ENCODE assay signal across 12 cellular contexts in genomic region chr3:195802795-195803194, GRCh38. TPM values are rescaled to one million over a fixed set of nuclear protein-coding genes. Genes with fewer than 3 reads are reported as not detected.
DNase-seq lines count a peak whose midpoint lies in the region; ATAC-seq and TF ChIP-seq lines count a peak whose summit lies in the region.
"Had no signal": no experiment of that assay in that cellular context is flagged by ENCODE, and none has a peak within 500 bp of the region (broad histone marks: within the 10 kb centered on the region; RNA-seq: fewer than 3 reads in every experiment).

No MANE protein-coding gene starts in this region.

- no peak for TF ChIP-seq CTCF in fibroblast of villous mesenchyme (IDR thresholded peaks at IDR 0.05; ENCODE audit: insufficient read depth, low read depth, low read length)

- ATAC-seq in HG03159 (IDR thresholded peaks at IDR 0.05; ENCODE audit: unreplicated experiment) = no peak
- ATAC-seq in HG02970 (IDR thresholded peaks at IDR 0.05; ENCODE audit: low FRiP score, unreplicated experiment) = no peak

- no peaks in the 10 kb centered on the region for H3K36me3 ChIP-seq in rectal smooth muscle tissue (ENCODE audit: control insufficient read depth, insufficient read depth, low read length)
- H3K36me3 ChIP-seq: brain microvascular endothelial cell had no signal

- peak; percentile 19 for DNase-seq in NCI-H2227 treated with DMSO at 0.1 percent for 48 hours (lab: John Stamatoyannopoulos, UW)
- DNase-seq in NCI-H2227 (lab: John Stamatoyannopoulos, UW; ENCODE audit: unreplicated experiment) = no peak
- peak; percentile 41 for DNase-seq in NOMO-1 treated with DMSO at 0.1 percent for 48 hours (lab: John Stamatoyannopoulos, UW; ENCODE audit: unreplicated experiment)
- DNase-seq in fibroblast of villous mesenchyme (ENCODE audit: low read depth) = peak; percentile 18
- no peak for DNase-seq in DMS53 (lab: John Stamatoyannopoulos, UW)
- DNase-seq: ACHN; activated CD8-positive, alpha-beta memory T cell treated with anti-CD3 and anti-CD28 coated beads for 24 hours; brain microvascular endothelial cell; NCI-H1930 had no signal

- no peaks in the 10 kb centered on the region for H3K27me3 ChIP-seq in rectal smooth muscle tissue (ENCODE audit: control insufficient read depth, insufficient read depth, low read length)

- H3K9ac ChIP-seq in rectal smooth muscle tissue (ENCODE audit: low read length) = no peak overlapping the region

- peak overlapping the region; percentile 41 for H3K27ac ChIP-seq in rectal smooth muscle tissue (ENCODE audit: low read depth, low read length)
- H3K27ac ChIP-seq: brain microvascular endothelial cell had no signal

- H3K4me3 ChIP-seq in fibroblast of villous mesenchyme (ENCODE audit: low read depth, low read length) = peak overlapping the region; percentile 32
- H3K4me3 ChIP-seq in rectal smooth muscle tissue (ENCODE audit: low read length) = peak overlapping the region; percentile 45

- H3K4me1 ChIP-seq in rectal smooth muscle tissue (ENCODE audit: control insufficient read depth, insufficient read depth, low read length) = peaks cover 7% of the 10 kb centered on the region

RNA-seq across cellular contexts. Expression of gene MUC4, which starts 8.9 kb away (rescaled TPM):
- not detected in 2 replicates for total RNA-seq in fibroblast of villous mesenchyme

Comparison
In these comparisons a context has a peak if more than half of its experiments do, and no peak if none do; other contexts are left out.
1. DNase-seq: peak in NCI-H2227 treated with DMSO at 0.1 percent for 48 hours (single experiment), NOMO-1 treated with DMSO at 0.1 percent for 48 hours (single experiment) and fibroblast of villous mesenchyme (single experiment); none in NCI-H2227 (single experiment) and DMS53 (single experiment).